In genomic region chr17:79174905-79175856, GRCh38 we compare ENCODE assay signal across 2 cellular contexts.
TF ChIP-seq lines count a peak whose summit lies in the region.

No MANE protein-coding gene starts in this region.

TF ChIP-seq in SK-N-SH treated with all-trans-retinoic acid at 6 μM for 48 hours, 23 proteins besides CTCF, POLR2A, EP300 and RAD21 (continued from another document):
- no peak for TF ChIP-seq PATZ1 (CRISPR knock-in tag; IDR thresholded peaks at IDR 0.05; ENCODE audit: borderline replicate concordance)

TF ChIP-seq in SK-N-SH, 30 proteins besides CTCF, POLR2A, EP300 and RAD21 (continued from another document):
- TF ChIP-seq REST (IDR thresholded peaks at IDR 0.05; ENCODE audit: low read depth, low read length) = no peak
- TF ChIP-seq GATA2 (CRISPR knock-in tag; IDR thresholded peaks at IDR 0.05) = no peak
- no peak for TF ChIP-seq MXI1 (IDR thresholded peaks at IDR 0.05; ENCODE audit: low read depth, low read length)
- no peak for TF ChIP-seq EZH2phosphoT487 (IDR thresholded peaks at IDR 0.05; ENCODE audit: borderline replicate concordance, low read depth)
- TF ChIP-seq CHD2 (IDR thresholded peaks at IDR 0.05; ENCODE audit: low read length, partially characterized antibody) = no peak
- no peak for TF ChIP-seq NRF1 (IDR thresholded peaks at IDR 0.05; ENCODE audit: low read depth, low read length)
- no peak for TF ChIP-seq ELF1 (IDR thresholded peaks at IDR 0.05)
- TF ChIP-seq PBX3 (IDR thresholded peaks at IDR 0.05) = no peak
